ENCODE assay signal across 15 cellular contexts in the genomic region with DNA sequence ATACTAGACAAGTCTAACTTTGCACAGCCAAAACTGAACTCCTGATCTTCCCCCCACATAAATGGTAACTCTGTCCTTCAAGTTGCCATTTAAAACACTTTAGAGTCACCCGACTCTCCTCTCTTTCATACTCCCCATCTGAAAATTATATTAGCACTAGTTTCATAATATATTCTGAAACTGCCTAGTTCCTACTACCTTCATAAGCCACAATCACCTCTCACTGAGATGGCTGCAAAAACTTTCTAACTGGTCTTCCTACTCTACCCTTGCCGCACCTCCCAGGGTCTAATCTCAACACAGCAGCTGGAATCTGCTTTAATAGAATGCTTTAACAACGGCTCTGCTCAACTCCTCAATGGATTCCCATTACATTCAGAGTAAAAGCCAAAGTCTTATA. TPM values are rescaled to one million over a fixed set of nuclear protein-coding genes. Genes with fewer than 3 reads are reported as not detected.
A peak's percentile ranks its signal among the peaks of the same experiment; 100 is the strongest.
DNase-seq lines count a peak whose midpoint lies in the region; ATAC-seq and TF ChIP-seq lines count a peak whose summit lies in the region.
"Had no signal": no experiment of that assay in that cellular context is flagged by ENCODE, and none has a peak within 500 bp of the region (broad histone marks: within the 10 kb centered on the region; RNA-seq: fewer than 3 reads in every experiment).

No MANE protein-coding gene starts in this region.

- DNase-seq in Caco-2 (no peak), NCI-H526 treated with DMSO at 0.1 percent for 48 hours (lab: John Stamatoyannopoulos, UW) (no peak), NCI-H2227 (lab: John Stamatoyannopoulos, UW; ENCODE audit: unreplicated experiment) (no peak), G401 (ENCODE audit: low spot score) (no peak), omental fat pad (ENCODE audit: low spot score) (no peak)
- DNase-seq: activated CD4-positive, alpha-beta T cell treated with anti-CD3 and anti-CD28 coated beads for 48 hours; activated gamma-delta T cell treated with Interleukin-2 at 50 U/mL for 16 hours; NCI-H2081 treated with DMSO at 0.1 percent for 48 hours; OCI-M1 had no signal

- H3K4me1 Mint-ChIP-seq in Caco-2 (ENCODE audit: low read depth, unreplicated experiment), result peaks cover 47% of the 10 kb centered on the region

- no peak for TF ChIP-seq CTCF in Caco-2 (IDR thresholded peaks at IDR 0.05; ENCODE audit: insufficient read depth in 1 of 2, low read depth in 1 of 2, low read length in 1 of 2, severe bottlenecking in 1 of 2, unreplicated experiment in 1 of 2)
- no peak for TF ChIP-seq CTCF in omental fat pad (IDR thresholded peaks at IDR 0.05)

- no peaks in the 10 kb centered on the region for H3K9me3 ChIP-seq in Caco-2
- H3K9me3 ChIP-seq: A549 had no signal

- H3K27ac Mint-ChIP-seq in Caco-2 (ENCODE audit: unreplicated experiment), result peak overlapping the region; percentile 76
- H3K27ac Mint-ChIP-seq: natural killer cell treated with Interleukin-12 subunit alpha and Interleukin-12 subunit beta and Interleukin-15 and Interleukin-18, amount 100 ng/mL, for 72 hours had no signal

- no peaks in the 10 kb centered on the region for H3K9me3 Mint-ChIP-seq in Caco-2 (ENCODE audit: unreplicated experiment)
- H3K9me3 Mint-ChIP-seq: natural killer cell treated with Interleukin-12 subunit alpha and Interleukin-12 subunit beta and Interleukin-15 and Interleukin-18, amount 100 ng/mL, for 72 hours had no signal

- no peak overlapping the region for H3K4me3 ChIP-seq in Caco-2 (ENCODE audit: low read depth, low read length)
- H3K4me3 ChIP-seq: A549 had no signal

- ATAC-seq in GM19395 (IDR thresholded peaks at IDR 0.05; ENCODE audit: unreplicated experiment), result peak; percentile 98
- ATAC-seq in HG02678 (IDR thresholded peaks at IDR 0.05; ENCODE audit: unreplicated experiment), result peak; percentile 77
- peak; percentile 66 for ATAC-seq in HG03469 (IDR thresholded peaks at IDR 0.05; ENCODE audit: unreplicated experiment)
- ATAC-seq in omental fat pad (ENCODE audit: low FRiP score), result no peak
- ATAC-seq: left lobe of liver; natural killer cell treated with Interleukin-12 subunit alpha and Interleukin-12 subunit beta and Interleukin-15 and Interleukin-18, amount 100 ng/mL, for 72 hours had no signal

- intact Hi-C loops in Caco-2 (cut with micrococcal nuclease; ENCODE audit: unreplicated experiment), result no loop called here

- in situ Hi-C loops in G401 (cut with HindIII; ENCODE audit: low sequenced_read_pairs), result no loop called here

- POLR2A ChIA-PET in Caco-2 (lab: Charles Lee), result no interaction called here

- H3K4me3 Mint-ChIP-seq in Caco-2 (ENCODE audit: unreplicated experiment), result no peak overlapping the region
- H3K4me3 Mint-ChIP-seq: natural killer cell treated with Interleukin-12 subunit alpha and Interleukin-12 subunit beta and Interleukin-15 and Interleukin-18, amount 100 ng/mL, for 72 hours had no signal

- peaks cover 48% of the 10 kb centered on the region for H3K4me1 ChIP-seq in Caco-2
- H3K4me1 ChIP-seq: A549 had no signal

- no peaks in the 10 kb centered on the region; the same call in 1 of the 2 replicates for H3K36me3 ChIP-seq in Caco-2 (ENCODE audit: control insufficient read depth, insufficient read depth, low read length)

- H3K27me3 ChIP-seq in Caco-2 (replicated peaks; ENCODE audit: control insufficient read depth, insufficient read depth, low read length), result no peaks in the 10 kb centered on the region

- no TSS peak for BruUV-seq in Caco-2 (replicated peaks; lab: Mats Ljungman, UMichigan)

- H3K27me3 Mint-ChIP-seq in Caco-2 (ENCODE audit: insufficient read depth, unreplicated experiment), result no peaks in the 10 kb centered on the region
- H3K27me3 Mint-ChIP-seq: natural killer cell treated with Interleukin-12 subunit alpha and Interleukin-12 subunit beta and Interleukin-15 and Interleukin-18, amount 100 ng/mL, for 72 hours had no signal

- CTCF ChIA-PET in Caco-2 (lab: Charles Lee), result no interaction called here

- peaks cover 68% of the 10 kb centered on the region for H3K36me3 Mint-ChIP-seq in Caco-2 (ENCODE audit: insufficient read depth, unreplicated experiment)

RNA-seq across cellular contexts. Expression of gene GLB1, which starts 55.0 kb away (rescaled TPM):
- 307 and 324 TPM in 2 replicates for total RNA-seq in Caco-2 (2022)
- total RNA-seq in G401 (2014; rRNA removed; shearing (Covaris generic)), result 61.5 and 95.3 TPM in 2 replicates
- 10 to 100 TPM; 57.7 to 80.9 (median 63.4) TPM for total RNA-seq in omental fat pad

RNA-seq across cellular contexts. Expression of gene TMPPE, which starts 55.0 kb away (rescaled TPM):
- total RNA-seq in Caco-2 (2022) (20.0 and 22.5 TPM in 2 replicates), omental fat pad (10 to 100 TPM in 2 of 4 donors, 1 to 10 TPM in 2; 5.6 to 11.6 (median 10.2) TPM)
- total RNA-seq in G401 (2014; rRNA removed; shearing (Covaris generic)), result 1.4 and 2.3 TPM in 2 replicates
